1 cellular context compared by ENCODE assay signal in genomic region chr19:38945562-38946228, GRCh38.
TF ChIP-seq lines count a peak whose summit lies in the region.

No MANE protein-coding gene starts in this region.

TF ChIP-seq in GM23338, 12 proteins besides CTCF, POLR2A, EP300 and RAD21 (continued from another document):
- TF ChIP-seq, protein P1, sequence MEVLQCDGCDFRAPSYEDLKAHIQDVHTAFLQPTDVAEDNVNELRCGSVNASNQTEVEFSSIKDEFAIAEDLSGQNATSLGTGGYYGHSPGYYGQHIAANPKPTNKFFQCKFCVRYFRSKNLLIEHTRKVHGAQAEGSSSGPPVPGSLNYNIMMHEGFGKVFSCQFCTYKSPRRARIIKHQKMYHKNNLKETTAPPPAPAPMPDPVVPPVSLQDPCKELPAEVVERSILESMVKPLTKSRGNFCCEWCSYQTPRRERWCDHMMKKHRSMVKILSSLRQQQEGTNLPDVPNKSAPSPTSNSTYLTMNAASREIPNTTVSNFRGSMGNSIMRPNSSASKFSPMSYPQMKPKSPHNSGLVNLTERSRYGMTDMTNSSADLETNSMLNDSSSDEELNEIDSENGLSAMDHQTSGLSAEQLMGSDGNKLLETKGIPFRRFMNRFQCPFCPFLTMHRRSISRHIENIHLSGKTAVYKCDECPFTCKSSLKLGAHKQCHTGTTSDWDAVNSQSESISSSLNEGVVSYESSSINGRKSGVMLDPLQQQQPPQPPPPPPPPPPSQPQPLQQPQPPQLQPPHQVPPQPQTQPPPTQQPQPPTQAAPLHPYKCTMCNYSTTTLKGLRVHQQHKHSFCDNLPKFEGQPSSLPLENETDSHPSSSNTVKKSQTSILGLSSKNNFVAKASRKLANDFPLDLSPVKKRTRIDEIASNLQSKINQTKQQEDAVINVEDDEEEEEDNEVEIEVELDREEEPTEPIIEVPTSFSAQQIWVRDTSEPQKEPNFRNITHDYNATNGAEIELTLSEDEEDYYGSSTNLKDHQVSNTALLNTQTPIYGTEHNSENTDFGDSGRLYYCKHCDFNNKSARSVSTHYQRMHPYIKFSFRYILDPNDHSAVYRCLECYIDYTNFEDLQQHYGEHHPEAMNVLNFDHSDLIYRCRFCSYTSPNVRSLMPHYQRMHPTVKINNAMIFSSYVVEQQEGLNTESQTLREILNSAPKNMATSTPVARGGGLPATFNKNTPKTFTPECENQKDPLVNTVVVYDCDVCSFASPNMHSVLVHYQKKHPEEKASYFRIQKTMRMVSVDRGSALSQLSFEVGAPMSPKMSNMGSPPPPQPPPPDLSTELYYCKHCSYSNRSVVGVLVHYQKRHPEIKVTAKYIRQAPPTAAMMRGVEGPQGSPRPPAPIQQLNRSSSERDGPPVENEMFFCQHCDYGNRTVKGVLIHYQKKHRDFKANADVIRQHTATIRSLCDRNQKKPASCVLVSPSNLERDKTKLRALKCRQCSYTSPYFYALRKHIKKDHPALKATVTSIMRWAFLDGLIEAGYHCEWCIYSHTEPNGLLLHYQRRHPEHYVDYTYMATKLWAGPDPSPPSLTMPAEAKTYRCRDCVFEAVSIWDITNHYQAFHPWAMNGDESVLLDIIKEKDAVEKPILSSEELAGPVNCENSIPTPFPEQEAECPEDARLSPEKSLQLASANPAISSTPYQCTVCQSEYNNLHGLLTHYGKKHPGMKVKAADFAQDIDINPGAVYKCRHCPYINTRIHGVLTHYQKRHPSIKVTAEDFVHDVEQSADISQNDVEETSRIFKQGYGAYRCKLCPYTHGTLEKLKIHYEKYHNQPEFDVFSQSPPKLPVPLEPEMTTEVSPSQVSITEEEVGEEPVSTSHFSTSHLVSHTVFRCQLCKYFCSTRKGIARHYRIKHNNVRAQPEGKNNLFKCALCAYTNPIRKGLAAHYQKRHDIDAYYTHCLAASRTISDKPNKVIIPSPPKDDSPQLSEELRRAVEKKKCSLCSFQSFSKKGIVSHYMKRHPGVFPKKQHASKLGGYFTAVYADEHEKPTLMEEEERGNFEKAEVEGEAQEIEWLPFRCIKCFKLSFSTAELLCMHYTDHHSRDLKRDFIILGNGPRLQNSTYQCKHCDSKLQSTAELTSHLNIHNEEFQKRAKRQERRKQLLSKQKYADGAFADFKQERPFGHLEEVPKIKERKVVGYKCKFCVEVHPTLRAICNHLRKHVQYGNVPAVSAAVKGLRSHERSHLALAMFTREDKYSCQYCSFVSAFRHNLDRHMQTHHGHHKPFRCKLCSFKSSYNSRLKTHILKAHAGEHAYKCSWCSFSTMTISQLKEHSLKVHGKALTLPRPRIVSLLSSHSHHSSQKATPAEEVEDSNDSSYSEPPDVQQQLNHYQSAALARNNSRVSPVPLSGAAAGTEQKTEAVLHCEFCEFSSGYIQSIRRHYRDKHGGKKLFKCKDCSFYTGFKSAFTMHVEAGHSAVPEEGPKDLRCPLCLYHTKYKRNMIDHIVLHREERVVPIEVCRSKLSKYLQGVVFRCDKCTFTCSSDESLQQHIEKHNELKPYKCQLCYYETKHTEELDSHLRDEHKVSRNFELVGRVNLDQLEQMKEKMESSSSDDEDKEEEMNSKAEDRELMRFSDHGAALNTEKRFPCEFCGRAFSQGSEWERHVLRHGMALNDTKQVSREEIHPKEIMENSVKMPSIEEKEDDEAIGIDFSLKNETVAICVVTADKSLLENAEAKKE (CRISPR knock-in tag; IDR thresholded peaks at IDR 0.05), result no peak
- TF ChIP-seq ZNF331 (CRISPR knock-in tag; IDR thresholded peaks at IDR 0.05; ENCODE audit: low read depth), result no peak
- no peak for TF ChIP-seq POLR2AphosphoS5 (IDR thresholded peaks at IDR 0.05; ENCODE audit: low read depth)
- no peak for TF ChIP-seq CREB1 (CRISPR knock-in tag; IDR thresholded peaks at IDR 0.05; ENCODE audit: low read depth)
- TF ChIP-seq JUNB (IDR thresholded peaks at IDR 0.05; ENCODE audit: unreplicated experiment), result no peak
- TF ChIP-seq ETS1 (IDR thresholded peaks at IDR 0.05), result no peak
- TF ChIP-seq EZH2 (IDR thresholded peaks at IDR 0.05; ENCODE audit: low read depth, unreplicated experiment), result no peak
